In genomic region chr11:76198691-76199090, GRCh38 we compare ENCODE assay signal across 5 cellular contexts. TPM values are rescaled to one million over a fixed set of nuclear protein-coding genes. Genes with fewer than 3 reads are reported as not detected.
"Had no signal": no experiment of that assay in that cellular context is flagged by ENCODE, and none has a peak within 500 bp of the region (broad histone marks: within the 10 kb centered on the region; RNA-seq: fewer than 3 reads in every experiment).

No MANE protein-coding gene starts in this region.

RNA-seq across cellular contexts. Expression of gene WNT11, which starts 7.6 kb away (rescaled TPM):
- total RNA-seq: GM23248, H4, HFFc6, HT1080 had no signal
- polyA plus RNA-seq: GM23248, IgD-negative memory B cell had no signal
